ENCODE assay signal across 1 cellular context in the genomic region with DNA sequence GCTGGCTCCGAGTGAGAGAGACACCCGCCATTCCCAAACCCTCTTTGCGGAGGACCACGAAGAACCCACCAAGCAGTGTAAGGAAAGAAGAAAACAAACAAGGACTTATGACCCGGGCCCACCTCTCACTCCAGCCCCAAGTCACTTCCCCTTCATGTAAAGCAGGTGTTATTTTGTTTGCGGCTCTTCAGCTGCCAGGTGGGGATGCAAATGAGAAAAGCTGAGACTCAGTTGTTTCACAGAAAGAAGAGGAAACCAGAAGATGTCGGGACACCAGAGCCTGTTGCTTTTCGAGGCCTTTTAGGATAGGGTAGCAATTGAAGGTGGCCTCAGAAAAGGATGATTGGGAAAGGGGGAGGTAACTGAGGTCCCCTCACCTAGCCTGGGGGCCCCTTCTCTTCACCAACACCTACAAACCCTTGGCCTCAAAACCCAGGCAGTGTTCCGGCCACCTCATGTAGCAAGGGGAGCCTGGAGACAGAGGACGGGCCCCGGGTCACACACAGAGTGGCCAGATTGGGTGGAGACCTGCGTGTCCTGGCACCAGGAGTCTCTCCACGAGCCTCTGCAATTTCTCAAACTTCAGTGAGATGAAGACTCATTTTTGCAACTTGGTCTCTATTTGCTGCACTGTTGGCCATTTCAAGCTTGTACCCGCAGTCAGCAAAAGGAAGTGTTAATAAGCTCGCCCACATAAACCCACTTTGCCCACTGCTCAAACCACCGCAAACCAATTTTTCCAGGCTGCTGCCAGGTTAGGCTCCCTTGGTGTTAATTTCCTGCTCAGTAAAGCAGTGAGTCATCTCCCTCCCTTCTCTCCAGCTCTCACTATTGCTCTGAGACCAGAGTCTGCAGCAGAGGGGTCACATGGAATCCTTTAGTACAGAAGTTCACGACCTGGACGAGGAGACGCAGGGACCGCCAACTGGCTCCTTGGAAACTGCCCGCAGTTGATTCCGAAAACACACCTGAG.
TF ChIP-seq lines count a peak whose summit lies in the region.

No MANE protein-coding gene starts in this region.

TF ChIP-seq in K562, 482 proteins besides CTCF, POLR2A, EP300 and RAD21 (continued from another document):
- TF ChIP-seq CC2D1A (IDR thresholded peaks at IDR 0.05) (no peak), RBFOX2 (IDR thresholded peaks at IDR 0.05; ENCODE audit: low read depth, low read length) (no peak), ARID1B (IDR thresholded peaks at IDR 0.05) (no peak), SIN3B (IDR thresholded peaks at IDR 0.05; ENCODE audit: low read depth) (no peak), U2AF1 (optimal IDR thresholded peaks at IDR 0.05; ENCODE audit: low read depth, low read length) (no peak), RBM25 (IDR thresholded peaks at IDR 0.05; ENCODE audit: low read depth, low read length, severe bottlenecking) (no peak), BRF1 (IDR thresholded peaks at IDR 0.05; ENCODE audit: borderline replicate concordance, extremely low read depth, insufficient read length) (no peak), RHOXF2B (CRISPR knock-in tag; conservative IDR thresholded peaks at IDR 0.05) (no peak), BRCA1 (IDR thresholded peaks at IDR 0.05) (no peak), BRCA1 (CRISPR knock-in tag; IDR thresholded peaks at IDR 0.05) (no peak), CHCHD3 (CRISPR knock-in tag; IDR thresholded peaks at IDR 0.05) (no peak), TSC22D4 (tag; IDR thresholded peaks at IDR 0.05) (no peak)
- TF ChIP-seq, protein P1, sequence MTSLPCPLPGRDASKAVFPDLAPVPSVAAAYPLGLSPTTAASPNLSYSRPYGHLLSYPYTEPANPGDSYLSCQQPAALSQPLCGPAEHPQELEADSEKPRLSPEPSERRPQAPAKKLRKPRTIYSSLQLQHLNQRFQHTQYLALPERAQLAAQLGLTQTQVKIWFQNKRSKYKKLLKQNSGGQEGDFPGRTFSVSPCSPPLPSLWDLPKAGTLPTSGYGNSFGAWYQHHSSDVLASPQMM (CRISPR knock-in tag; IDR thresholded peaks at IDR 0.05), result no peak
- TF ChIP-seq, protein P2, sequence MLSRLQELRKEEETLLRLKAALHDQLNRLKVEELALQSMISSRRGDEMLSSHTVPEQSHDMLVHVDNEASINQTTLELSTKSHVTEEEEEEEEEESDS (CRISPR knock-in tag; IDR thresholded peaks at IDR 0.05), result no peak
- TF ChIP-seq, protein P3, sequence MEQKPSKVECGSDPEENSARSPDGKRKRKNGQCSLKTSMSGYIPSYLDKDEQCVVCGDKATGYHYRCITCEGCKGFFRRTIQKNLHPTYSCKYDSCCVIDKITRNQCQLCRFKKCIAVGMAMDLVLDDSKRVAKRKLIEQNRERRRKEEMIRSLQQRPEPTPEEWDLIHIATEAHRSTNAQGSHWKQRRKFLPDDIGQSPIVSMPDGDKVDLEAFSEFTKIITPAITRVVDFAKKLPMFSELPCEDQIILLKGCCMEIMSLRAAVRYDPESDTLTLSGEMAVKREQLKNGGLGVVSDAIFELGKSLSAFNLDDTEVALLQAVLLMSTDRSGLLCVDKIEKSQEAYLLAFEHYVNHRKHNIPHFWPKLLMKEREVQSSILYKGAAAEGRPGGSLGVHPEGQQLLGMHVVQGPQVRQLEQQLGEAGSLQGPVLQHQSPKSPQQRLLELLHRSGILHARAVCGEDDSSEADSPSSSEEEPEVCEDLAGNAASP (IDR thresholded peaks at IDR 0.05), result no peak
- TF ChIP-seq, protein P4, sequence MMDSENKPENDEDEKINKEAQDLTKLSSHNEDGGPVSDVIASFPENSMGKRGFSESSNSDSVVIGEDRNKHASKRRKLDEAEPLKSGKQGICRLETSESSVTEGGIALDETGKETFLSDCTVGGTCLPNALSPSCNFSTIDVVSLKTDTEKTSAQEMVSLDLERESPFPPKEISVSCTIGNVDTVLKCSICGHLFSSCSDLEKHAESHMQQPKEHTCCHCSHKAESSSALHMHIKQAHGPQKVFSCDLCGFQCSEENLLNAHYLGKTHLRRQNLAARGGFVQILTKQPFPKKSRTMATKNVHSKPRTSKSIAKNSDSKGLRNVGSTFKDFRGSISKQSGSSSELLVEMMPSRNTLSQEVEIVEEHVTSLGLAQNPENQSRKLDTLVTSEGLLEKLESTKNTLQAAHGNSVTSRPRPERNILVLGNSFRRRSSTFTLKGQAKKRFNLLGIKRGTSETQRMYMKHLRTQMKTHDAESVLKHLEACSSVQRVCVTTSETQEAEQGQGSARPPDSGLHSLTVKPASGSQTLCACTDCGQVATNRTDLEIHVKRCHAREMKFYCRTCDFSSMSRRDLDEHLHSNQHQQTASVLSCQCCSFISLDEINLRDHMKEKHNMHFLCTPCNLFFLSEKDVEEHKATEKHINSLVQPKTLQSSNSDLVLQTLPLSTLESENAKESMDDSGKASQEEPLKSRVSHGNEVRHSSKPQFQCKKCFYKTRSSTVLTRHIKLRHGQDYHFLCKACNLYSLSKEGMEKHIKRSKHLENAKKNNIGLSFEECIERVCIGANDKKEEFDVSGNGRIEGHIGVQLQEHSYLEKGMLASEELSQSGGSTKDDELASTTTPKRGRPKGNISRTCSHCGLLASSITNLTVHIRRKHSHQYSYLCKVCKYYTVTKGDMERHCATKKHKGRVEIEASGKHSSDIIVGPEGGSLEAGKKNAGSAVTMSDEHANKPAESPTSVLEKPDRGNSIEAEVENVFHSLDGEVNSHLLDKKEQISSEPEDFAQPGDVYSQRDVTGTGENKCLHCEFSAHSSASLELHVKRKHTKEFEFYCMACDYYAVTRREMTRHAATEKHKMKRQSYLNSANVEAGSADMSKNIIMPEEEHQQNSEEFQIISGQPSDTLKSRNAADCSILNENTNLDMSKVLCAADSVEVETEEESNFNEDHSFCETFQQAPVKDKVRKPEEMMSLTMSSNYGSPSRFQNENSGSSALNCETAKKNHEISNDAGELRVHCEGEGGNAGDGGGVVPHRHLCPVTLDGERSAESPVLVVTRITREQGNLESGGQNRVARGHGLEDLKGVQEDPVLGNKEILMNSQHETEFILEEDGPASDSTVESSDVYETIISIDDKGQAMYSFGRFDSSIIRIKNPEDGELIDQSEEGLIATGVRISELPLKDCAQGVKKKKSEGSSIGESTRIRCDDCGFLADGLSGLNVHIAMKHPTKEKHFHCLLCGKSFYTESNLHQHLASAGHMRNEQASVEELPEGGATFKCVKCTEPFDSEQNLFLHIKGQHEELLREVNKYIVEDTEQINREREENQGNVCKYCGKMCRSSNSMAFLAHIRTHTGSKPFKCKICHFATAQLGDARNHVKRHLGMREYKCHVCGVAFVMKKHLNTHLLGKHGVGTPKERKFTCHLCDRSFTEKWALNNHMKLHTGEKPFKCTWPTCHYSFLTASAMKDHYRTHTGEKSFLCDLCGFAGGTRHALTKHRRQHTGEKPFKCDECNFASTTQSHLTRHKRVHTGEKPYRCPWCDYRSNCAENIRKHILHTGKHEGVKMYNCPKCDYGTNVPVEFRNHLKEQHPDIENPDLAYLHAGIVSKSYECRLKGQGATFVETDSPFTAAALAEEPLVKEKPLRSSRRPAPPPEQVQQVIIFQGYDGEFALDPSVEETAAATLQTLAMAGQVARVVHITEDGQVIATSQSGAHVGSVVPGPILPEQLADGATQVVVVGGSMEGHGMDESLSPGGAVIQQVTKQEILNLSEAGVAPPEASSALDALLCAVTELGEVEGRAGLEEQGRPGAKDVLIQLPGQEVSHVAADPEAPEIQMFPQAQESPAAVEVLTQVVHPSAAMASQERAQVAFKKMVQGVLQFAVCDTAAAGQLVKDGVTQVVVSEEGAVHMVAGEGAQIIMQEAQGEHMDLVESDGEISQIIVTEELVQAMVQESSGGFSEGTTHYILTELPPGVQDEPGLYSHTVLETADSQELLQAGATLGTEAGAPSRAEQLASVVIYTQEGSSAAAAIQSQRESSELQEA (IDR thresholded peaks at IDR 0.05; ENCODE audit: low read depth), result no peak
- TF ChIP-seq, protein P5, sequence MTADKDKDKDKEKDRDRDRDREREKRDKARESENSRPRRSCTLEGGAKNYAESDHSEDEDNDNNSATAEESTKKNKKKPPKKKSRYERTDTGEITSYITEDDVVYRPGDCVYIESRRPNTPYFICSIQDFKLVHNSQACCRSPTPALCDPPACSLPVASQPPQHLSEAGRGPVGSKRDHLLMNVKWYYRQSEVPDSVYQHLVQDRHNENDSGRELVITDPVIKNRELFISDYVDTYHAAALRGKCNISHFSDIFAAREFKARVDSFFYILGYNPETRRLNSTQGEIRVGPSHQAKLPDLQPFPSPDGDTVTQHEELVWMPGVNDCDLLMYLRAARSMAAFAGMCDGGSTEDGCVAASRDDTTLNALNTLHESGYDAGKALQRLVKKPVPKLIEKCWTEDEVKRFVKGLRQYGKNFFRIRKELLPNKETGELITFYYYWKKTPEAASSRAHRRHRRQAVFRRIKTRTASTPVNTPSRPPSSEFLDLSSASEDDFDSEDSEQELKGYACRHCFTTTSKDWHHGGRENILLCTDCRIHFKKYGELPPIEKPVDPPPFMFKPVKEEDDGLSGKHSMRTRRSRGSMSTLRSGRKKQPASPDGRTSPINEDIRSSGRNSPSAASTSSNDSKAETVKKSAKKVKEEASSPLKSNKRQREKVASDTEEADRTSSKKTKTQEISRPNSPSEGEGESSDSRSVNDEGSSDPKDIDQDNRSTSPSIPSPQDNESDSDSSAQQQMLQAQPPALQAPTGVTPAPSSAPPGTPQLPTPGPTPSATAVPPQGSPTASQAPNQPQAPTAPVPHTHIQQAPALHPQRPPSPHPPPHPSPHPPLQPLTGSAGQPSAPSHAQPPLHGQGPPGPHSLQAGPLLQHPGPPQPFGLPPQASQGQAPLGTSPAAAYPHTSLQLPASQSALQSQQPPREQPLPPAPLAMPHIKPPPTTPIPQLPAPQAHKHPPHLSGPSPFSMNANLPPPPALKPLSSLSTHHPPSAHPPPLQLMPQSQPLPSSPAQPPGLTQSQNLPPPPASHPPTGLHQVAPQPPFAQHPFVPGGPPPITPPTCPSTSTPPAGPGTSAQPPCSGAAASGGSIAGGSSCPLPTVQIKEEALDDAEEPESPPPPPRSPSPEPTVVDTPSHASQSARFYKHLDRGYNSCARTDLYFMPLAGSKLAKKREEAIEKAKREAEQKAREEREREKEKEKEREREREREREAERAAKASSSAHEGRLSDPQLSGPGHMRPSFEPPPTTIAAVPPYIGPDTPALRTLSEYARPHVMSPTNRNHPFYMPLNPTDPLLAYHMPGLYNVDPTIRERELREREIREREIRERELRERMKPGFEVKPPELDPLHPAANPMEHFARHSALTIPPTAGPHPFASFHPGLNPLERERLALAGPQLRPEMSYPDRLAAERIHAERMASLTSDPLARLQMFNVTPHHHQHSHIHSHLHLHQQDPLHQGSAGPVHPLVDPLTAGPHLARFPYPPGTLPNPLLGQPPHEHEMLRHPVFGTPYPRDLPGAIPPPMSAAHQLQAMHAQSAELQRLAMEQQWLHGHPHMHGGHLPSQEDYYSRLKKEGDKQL (CRISPR knock-in tag; IDR thresholded peaks at IDR 0.05; ENCODE audit: borderline replicate concordance), result no peak
